In the genomic region with DNA sequence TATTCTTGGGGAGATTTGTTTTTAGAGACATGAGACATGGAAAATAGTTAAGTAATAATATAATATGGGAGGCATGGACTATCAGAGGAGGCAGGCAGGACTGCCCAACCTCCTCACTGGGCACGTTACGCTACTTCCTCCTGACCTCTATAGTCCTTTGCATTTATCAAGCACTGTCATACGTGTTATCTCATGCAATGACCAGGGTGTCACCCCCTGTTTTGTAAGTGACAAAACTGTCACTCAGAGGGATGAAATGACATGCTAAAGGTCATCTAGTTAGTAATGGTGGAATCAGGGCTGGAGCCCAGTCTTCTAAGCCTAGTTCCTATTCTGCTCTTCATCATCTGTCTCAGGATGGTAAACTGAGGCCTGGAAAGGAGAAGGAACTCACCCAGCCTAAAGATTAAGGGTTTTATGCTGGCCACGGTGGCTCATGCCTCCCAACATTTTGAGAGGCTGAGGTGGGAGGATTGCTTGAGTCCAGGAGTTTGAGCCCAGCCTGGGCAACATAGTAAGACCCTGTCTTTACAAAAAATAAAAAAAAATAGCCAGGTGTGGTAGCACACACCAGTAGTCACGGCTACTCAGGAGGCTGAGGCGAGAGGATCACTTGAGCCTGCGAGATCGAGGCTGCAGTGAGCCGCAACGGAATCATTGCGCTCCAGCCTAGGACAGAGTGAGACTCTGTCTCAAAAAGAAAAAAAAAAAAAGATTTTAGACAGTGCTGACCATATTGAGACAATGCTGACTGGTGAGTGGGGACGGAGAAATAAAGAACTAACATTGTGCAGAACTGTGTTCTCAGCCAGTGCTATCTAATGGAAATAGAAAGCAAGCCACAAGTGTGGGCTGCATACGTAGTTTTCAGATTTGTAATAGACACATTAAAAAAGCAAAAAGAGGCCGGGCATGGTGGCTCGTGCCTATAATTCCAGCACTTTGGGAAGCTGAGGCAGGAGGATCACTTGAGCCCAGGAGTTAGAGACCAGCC, we compare ENCODE assay signal across 12 cellular contexts.
A peak's percentile ranks its signal among the peaks of the same experiment; 100 is the strongest.
DNase-seq lines count a peak whose midpoint lies in the region; ATAC-seq, FAIRE-seq and TF ChIP-seq lines count a peak whose summit lies in the region.
"Had no signal": no experiment of that assay in that cellular context is flagged by ENCODE, and none has a peak within 500 bp of the region (broad histone marks: within the 10 kb centered on the region; RNA-seq: fewer than 3 reads in every experiment).

No MANE protein-coding gene starts in this region.

- ATAC-seq in thoracic aorta (ENCODE audit: insufficient number of reproducible peaks, low FRiP score, low read depth), result peak; percentile 18
- no peak for ATAC-seq in GM21515 (IDR thresholded peaks at IDR 0.05; ENCODE audit: unreplicated experiment)
- ATAC-seq: activated CD8-positive, alpha-beta memory T cell treated with anti-CD3 and anti-CD28 coated beads, Interleukin-2, amount 10 ng/mL, durations not matched to agents 7 days and 5 days had no signal

- H3K9me3 ChIP-seq in OCI-LY3 (ENCODE audit: insufficient read depth, low read length), result peaks cover 8% of the 10 kb centered on the region; the same call in 1 of the 2 replicates
- H3K9me3 ChIP-seq in H1 (ENCODE audit: insufficient read depth in 2 of 2, low read depth in 1 of 2, low read length in 1 of 2), result no peaks in the 10 kb centered on the region
- no peaks in the 10 kb centered on the region for H3K9me3 ChIP-seq in thoracic aorta
- no peaks in the 10 kb centered on the region for H3K9me3 ChIP-seq in BE2C

- H2AK5ac ChIP-seq in H1 (ENCODE audit: low read depth, low read length), result 0 out of 2 replicates have a peak overlapping the region, but pooled peaks have one; percentile 89

- H4K8ac ChIP-seq in H1 (ENCODE audit: extremely low read depth, insufficient read depth, low read length), result no peak overlapping the region

- POLR2A ChIA-PET in H1 (lab: Charles Lee; ENCODE audit: partially characterized antibody), result interaction anchor here (0.6 to 1.9 kb wide), 3 partner anchors 30 to 81 kb away, joined by 3 to 6 read pairs (median 4); no protein-coding TSS in a partner anchor

- WGBS in H1 (ENCODE audit: extremely low coverage in 1 of 2, insufficient coverage in 1 of 2, insufficient read length in 1 of 2, insufficient replicate concordance in 2 of 2, low coverage in 1 of 2, low lambda C conversion rate in 2 of 2, missing lambda C conversion rate in 1 of 2), 2 experiments, result 95% methylated on average over 15 of the region's 15 CpGs; no CpG with 5 or more reads in 1 of the 2 experiments

- H2BK15ac ChIP-seq in H1 (ENCODE audit: low read length), result peak overlapping the region; percentile 48; the same call in 1 of the 2 replicates

- H3K4me1 ChIP-seq in OCI-LY3 (ENCODE audit: low read length) (peaks cover 85% of the 10 kb centered on the region), H1 (replicated peaks in 1 of 4; ENCODE audit: control insufficient read depth in 3 of 4, insufficient read depth in 4 of 4, low read length in 3 of 4) (peaks cover 2 to 17% (median 11%) of the 10 kb centered on the region in 4 experiments), thoracic aorta (ENCODE audit: control insufficient read depth in 1 of 2, low read depth in 2 of 2) (peaks cover 27 to 49% of the 10 kb centered on the region in 2 donors), BE2C (no peaks in the 10 kb centered on the region)

- 0 out of 2 replicates have a peak overlapping the region, but pooled peaks have one; percentile 2 for H3K4me3 ChIP-seq in OCI-LY3 (ENCODE audit: low read length)
- H3K4me3 ChIP-seq in H1 (ENCODE audit: extremely low read depth in 1 of 4, insufficient read depth in 2 of 4, low read depth in 3 of 4, low read length in 4 of 4), result no peak overlapping the region
- H3K4me3 ChIP-seq in thoracic aorta, result peak overlapping the region; percentile 3
- no peak overlapping the region for H3K4me3 ChIP-seq in BE2C (ENCODE audit: low read depth, low read length)

- TF ChIP-seq POLR2A in H1 (IDR thresholded peaks at IDR 0.05; ENCODE audit: control extremely low read depth in 1 of 2, low read depth in 2 of 2, low read length in 2 of 2), result no peak

- peak overlapping the region; percentile 51 for H3K27ac Mint-ChIP-seq in activated naive CD8-positive, alpha-beta T cell
- H3K27ac Mint-ChIP-seq in activated naive CD8-positive, alpha-beta T cell treated with anti-CD3 and anti-CD28 coated beads for 36 hours, result no peak overlapping the region

- no peak overlapping the region for H3K18ac ChIP-seq in H1 (ENCODE audit: extremely low read depth, low read length)

- H3K14ac ChIP-seq in H1 (ENCODE audit: insufficient read length), result no peak overlapping the region

- FAIRE-seq in H1 (lab: Jason Lieb, UNC), result no peak
- FAIRE-seq: small intestine had no signal

- H3K36me3 Mint-ChIP-seq in activated naive CD8-positive, alpha-beta T cell, result peaks cover 13% of the 10 kb centered on the region
- H3K36me3 Mint-ChIP-seq in activated naive CD8-positive, alpha-beta T cell treated with anti-CD3 and anti-CD28 coated beads for 36 hours, result peaks cover 12% of the 10 kb centered on the region

- no peak overlapping the region for H4K5ac ChIP-seq in H1 (ENCODE audit: insufficient read length, low read depth, low read length)

- CTCF ChIA-PET in H1 (lab: Charles Lee; ENCODE audit: partially characterized antibody), result no interaction called here

- no peak overlapping the region for H4K91ac ChIP-seq in H1 (replicated peaks; ENCODE audit: insufficient read length, low read length)

- H3K27me3 ChIP-seq in OCI-LY3 (ENCODE audit: low read depth, low read length), result no peaks in the 10 kb centered on the region
- H3K27me3 ChIP-seq in H1 (replicated peaks in 1 of 4; ENCODE audit: control insufficient read depth in 3 of 4, extremely low read depth in 1 of 4, insufficient read depth in 3 of 4, low read length in 3 of 4), result no peaks in the 10 kb centered on the region
- H3K27me3 ChIP-seq in thoracic aorta (replicated peaks; ENCODE audit: insufficient read depth), result no peaks in the 10 kb centered on the region
- no peaks in the 10 kb centered on the region for H3K27me3 ChIP-seq in BE2C

- H3K79me2 ChIP-seq in OCI-LY3 (ENCODE audit: low read length), result peaks cover 62% of the 10 kb centered on the region
- peaks cover 0 to 35% of the 10 kb centered on the region in 2 experiments; a peak in 3 of 4 replicates for H3K79me2 ChIP-seq in H1 (ENCODE audit: control insufficient read depth in 1 of 2, insufficient read depth in 2 of 2, low read length in 2 of 2)

- H3K9me3 Mint-ChIP-seq in activated naive CD8-positive, alpha-beta T cell (ENCODE audit: low read depth), result no peaks in the 10 kb centered on the region
- no peaks in the 10 kb centered on the region for H3K9me3 Mint-ChIP-seq in activated naive CD8-positive, alpha-beta T cell treated with anti-CD3 and anti-CD28 coated beads for 36 hours

- H3K4me1 Mint-ChIP-seq in activated naive CD8-positive, alpha-beta T cell (ENCODE audit: low read depth), result peaks cover 47% of the 10 kb centered on the region
- peaks cover 39% of the 10 kb centered on the region for H3K4me1 Mint-ChIP-seq in activated naive CD8-positive, alpha-beta T cell treated with anti-CD3 and anti-CD28 coated beads for 36 hours

- no peak overlapping the region for H2BK5ac ChIP-seq in H1 (ENCODE audit: low read depth, low read length)

- H2BK12ac ChIP-seq in H1 (ENCODE audit: low read depth, low read length), result peak overlapping the region; percentile 0; the same call in 1 of the 2 replicates

- no peak overlapping the region for H2AFZ ChIP-seq in OCI-LY3 (ENCODE audit: low read depth, low read length)
- H2AFZ ChIP-seq in H1 (ENCODE audit: low read length), result no peak overlapping the region

- H3K56ac ChIP-seq in H1 (replicated peaks; ENCODE audit: insufficient read length, low read depth, low read length), result no peak overlapping the region

- H3K4me2 ChIP-seq in OCI-LY3 (ENCODE audit: low read length), result peak overlapping the region; percentile 57
- H3K4me2 ChIP-seq in H1 (ENCODE audit: insufficient read depth in 1 of 2, low read depth in 2 of 2, low read length in 2 of 2), result peak overlapping the region in 1 of 2 experiments; percentile 73; a peak in 1 of 4 replicates

- no peak for TF ChIP-seq EP300 in H1 (IDR thresholded peaks at IDR 0.05; ENCODE audit: borderline replicate concordance in 1 of 2, low read depth in 2 of 2, low read length in 2 of 2)

- peak overlapping the region; percentile 64 for H3K27ac ChIP-seq in OCI-LY3 (ENCODE audit: low read length)
- H3K27ac ChIP-seq in H1 (ENCODE audit: low read depth, low read length), result no peak overlapping the region
- peak overlapping the region in 1 of 2 donors; percentile 46 for H3K27ac ChIP-seq in thoracic aorta

- no peak overlapping the region for H3K4ac ChIP-seq in H1 (replicated peaks; ENCODE audit: insufficient read length, low read depth, low read length)

- no peak overlapping the region for H2BK120ac ChIP-seq in H1 (replicated peaks; ENCODE audit: low read depth, low read length)

- H2BK20ac ChIP-seq in H1 (ENCODE audit: low read length), result no peak overlapping the region; the same call in 1 of the 2 replicates

- peak overlapping the region; percentile 40; the same call in 1 of the 2 replicates for H3K9ac ChIP-seq in OCI-LY3 (ENCODE audit: low read length)
- no peak overlapping the region; a peak in 1 of 7 replicates for H3K9ac ChIP-seq in H1 (replicated peaks in 1 of 4; ENCODE audit: extremely low read depth in 1 of 4, low read depth in 3 of 4, low read length in 3 of 4)

- H3K27me3 Mint-ChIP-seq in activated naive CD8-positive, alpha-beta T cell, result no peaks in the 10 kb centered on the region
- H3K27me3 Mint-ChIP-seq in activated naive CD8-positive, alpha-beta T cell treated with anti-CD3 and anti-CD28 coated beads for 36 hours, result no peaks in the 10 kb centered on the region
- H3K27me3 Mint-ChIP-seq: activated CD8-positive, alpha-beta memory T cell treated with anti-CD3 and anti-CD28 coated beads, Interleukin-2, amount 10 ng/mL, durations not matched to agents 7 days and 5 days had no signal

- no peak overlapping the region for H3K23ac ChIP-seq in H1 (ENCODE audit: insufficient read length)

- H4K20me1 ChIP-seq in OCI-LY3 (ENCODE audit: insufficient read depth, low read length) (no peaks in the 10 kb centered on the region), H1 (replicated peaks in 1 of 2; ENCODE audit: control insufficient read depth in 1 of 2, insufficient read depth in 2 of 2, low read length in 2 of 2) (peaks cover 0 to 3% of the 10 kb centered on the region in 2 experiments)

- peaks cover 13% of the 10 kb centered on the region for H3K79me1 ChIP-seq in H1 (ENCODE audit: low read depth, low read length)

- H3K23me2 ChIP-seq in H1 (ENCODE audit: low read depth, low read length), result peaks cover 2% of the 10 kb centered on the region; the same call in 1 of the 2 replicates

- H3K36me3 ChIP-seq in OCI-LY3 (replicated peaks; ENCODE audit: low read depth, low read length) (peaks cover 32% of the 10 kb centered on the region), H1 (ENCODE audit: control insufficient read depth in 2 of 4, insufficient read depth in 4 of 4, low read length in 3 of 4) (peaks cover 0 to 5% (median 3%) of the 10 kb centered on the region in 4 experiments; a peak in 3 of 8 replicates), thoracic aorta (no peaks in the 10 kb centered on the region), BE2C (no peaks in the 10 kb centered on the region)

- no peak overlapping the region for H3K4me3 Mint-ChIP-seq in activated naive CD8-positive, alpha-beta T cell
- H3K4me3 Mint-ChIP-seq in activated naive CD8-positive, alpha-beta T cell treated with anti-CD3 and anti-CD28 coated beads for 36 hours, result no peak overlapping the region
- H3K4me3 Mint-ChIP-seq: activated CD8-positive, alpha-beta memory T cell treated with anti-CD3 and anti-CD28 coated beads, Interleukin-2, amount 10 ng/mL, durations not matched to agents 7 days and 5 days had no signal

- TF ChIP-seq CTCF in OCI-LY3 (IDR thresholded peaks at IDR 0.05; ENCODE audit: low read depth, low read length) (no peak), H1 (IDR thresholded peaks at IDR 0.05; ENCODE audit: control extremely low read depth in 1 of 3, insufficient read depth in 1 of 3, low read depth in 1 of 3, low read length in 3 of 3) (no peak), thoracic aorta (IDR thresholded peaks at IDR 0.05) (no peak), BE2C (IDR thresholded peaks at IDR 0.05; ENCODE audit: low read depth, low read length) (no peak)

- no peak for DNase-seq in activated naive CD8-positive, alpha-beta T cell treated with anti-CD3 and anti-CD28 coated beads for 36 hours
- DNase-seq in H1 (ENCODE audit: low read depth in 1 of 2, low spot score in 2 of 2) (no peak), thoracic aorta (ENCODE audit: low spot score) (no peak), RKO (ENCODE audit: low spot score) (no peak), BE2C (no peak)
- DNase-seq: activated CD8-positive, alpha-beta memory T cell treated with anti-CD3 and anti-CD28 coated beads, Interleukin-2, amount 10 ng/mL, durations not matched to agents 7 days and 5 days; NCI-H1436; NK-92 treated with Interleukin-12 subunit alpha and Interleukin-12 subunit beta, amount 100 ng/mL, for 24 hours; small intestine had no signal

- no peak for TF ChIP-seq RAD21 in H1 (IDR thresholded peaks at IDR 0.05 in 1 of 2, conservative IDR thresholded peaks at IDR 0.05 in 1 of 2; ENCODE audit: low read depth in 2 of 2, low read length in 2 of 2)

Comparison
In these comparisons a context has a peak if more than half of its experiments do, and no peak if none do; other contexts are left out.
1. H3K4me3 ChIP-seq: peak in OCI-LY3 (single experiment) and thoracic aorta (single experiment); none in H1 (0 of 4) and BE2C (single experiment).